ENCODE assay signal across 8 cellular contexts in genomic region chr10:74871595-74872382, GRCh38. TPM values are rescaled to one million over a fixed set of nuclear protein-coding genes. Genes with fewer than 3 reads are reported as not detected.
DNase-seq lines count a peak whose midpoint lies in the region; ATAC-seq, FAIRE-seq and TF ChIP-seq lines count a peak whose summit lies in the region.

No MANE protein-coding gene starts in this region.

- WGBS in K562 (ENCODE audit: insufficient coverage, low coverage, missing lambda C conversion rate) = 18% methylated on average over 5 of the region's 5 CpGs
- 84 to 91% (median 88%) methylated on average over 4 to 5 of the region's 5 CpGs for WGBS in heart left ventricle, 4 donors

- POLR2A ChIA-PET in K562 (lab: Yijun Ruan, JAX) = interaction anchor here (0.6 to 1.0 kb wide), 3 partner anchors 12 to 601 kb away, joined by 3 read pairs; no protein-coding TSS in a partner anchor

- no peaks in the 10 kb centered on the region for H3K4me1 ChIP-seq in K562 (replicated peaks in 1 of 2; ENCODE audit: control insufficient read depth in 2 of 2, insufficient read depth in 2 of 2, low read length in 2 of 2)
- H3K4me1 ChIP-seq in heart left ventricle = peaks cover 0 to 46% (median 13%) of the 10 kb centered on the region in 12 donors

- in situ Hi-C loops in K562 (cut with MboI) = no loop called here

- no peaks in the 10 kb centered on the region for H3K9me3 Mint-ChIP-seq in Calu3 (ENCODE audit: low read depth, unreplicated experiment)

- no peaks in the 10 kb centered on the region for H3K36me3 Mint-ChIP-seq in Calu3 (ENCODE audit: insufficient read depth, unreplicated experiment)

- no peak for TF ChIP-seq EP300 in K562 (IDR thresholded peaks at IDR 0.05; ENCODE audit: low read length)

- no peak overlapping the region for H3K9ac ChIP-seq in K562 (ENCODE audit: insufficient read depth in 1 of 2, low read depth in 2 of 2, low read length in 2 of 2)

- H3K9me1 ChIP-seq in K562 (ENCODE audit: control insufficient read depth, insufficient read depth, low read length) = no peaks in the 10 kb centered on the region

- CTCF ChIA-PET in Calu3 (lab: Charles Lee) = no interaction called here
- CTCF ChIA-PET in K562 (lab: Yijun Ruan, JAX; ENCODE audit: low intra/inter-chr PET ratio) = no interaction called here

- no peak overlapping the region for H2AFZ ChIP-seq in K562 (ENCODE audit: low read depth, low read length)

- no peak overlapping the region for H3K4me2 ChIP-seq in K562 (ENCODE audit: insufficient read depth, low read length)

- no TSS peak for BruUV-seq in Calu3 (replicated peaks; lab: Mats Ljungman, UMichigan)
- no TSS peak for BruUV-seq in K562 (replicated peaks; lab: Mats Ljungman, UMichigan)

- TF ChIP-seq POLR2A in K562 (conservative IDR thresholded peaks at IDR 0.05) (no peak), heart left ventricle (IDR thresholded peaks at IDR 0.05) (no peak)

- H3K27ac Mint-ChIP-seq in Calu3 (ENCODE audit: unreplicated experiment) = no peak overlapping the region

- H3K9me3 ChIP-seq in K562 (replicated peaks; ENCODE audit: control insufficient read depth, insufficient read depth, low read depth, low read length) (no peaks in the 10 kb centered on the region), heart left ventricle (no peaks in the 10 kb centered on the region)

- DNase-seq in Calu3 = peak; percentile 6
- no peak for DNase-seq in K562 (ENCODE audit: extremely low read depth in 1 of 4, low spot score in 3 of 4)
- DNase-seq in C1 segment of cervical spinal cord (lab: John Stamatoyannopoulos, UW) = no peak
- no peak for DNase-seq in activated effector memory CD4-positive, alpha-beta T cell treated with Interleukin-2 at 50 U/mL for 16 hours
- no peak for DNase-seq in heart left ventricle
- DNase-seq in SW 1271 (lab: John Stamatoyannopoulos, UW) = no peak

- TF ChIP-seq CTCF in Calu3 (IDR thresholded peaks at IDR 0.05; ENCODE audit: unreplicated experiment) (no peak), K562 (IDR thresholded peaks at IDR 0.05 in 2 of 3, conservative IDR thresholded peaks at IDR 0.05 in 1 of 3; ENCODE audit: insufficient read depth in 2 of 3, low read depth in 1 of 3, low read length in 3 of 3) (no peak), heart left ventricle (IDR thresholded peaks at IDR 0.05) (no peak)

- H3K4me3 Mint-ChIP-seq in Calu3 (ENCODE audit: low read depth, unreplicated experiment) = no peak overlapping the region

- no peaks in the 10 kb centered on the region for H3K79me2 ChIP-seq in K562 (ENCODE audit: control insufficient read depth, insufficient read depth, low read length)

- TF ChIP-seq RAD21 in K562 (CRISPR knock-in tag; conservative IDR thresholded peaks at IDR 0.05 in 1 of 2, IDR thresholded peaks at IDR 0.05 in 1 of 2) = no peak

- no peak for FAIRE-seq in K562 (lab: Jason Lieb, UNC)

- H3K27ac ChIP-seq in K562 (ENCODE audit: extremely low read depth, low read depth, low read length) (no peak overlapping the region), heart left ventricle (no peak overlapping the region)

- H4K20me1 ChIP-seq in K562 (replicated peaks; ENCODE audit: control insufficient read depth, insufficient read depth, low read length) = no peaks in the 10 kb centered on the region

- ATAC-seq in GM19395 (IDR thresholded peaks at IDR 0.05; ENCODE audit: unreplicated experiment) (peak; percentile 89), HG03139 (IDR thresholded peaks at IDR 0.05; ENCODE audit: unreplicated experiment) (peak; percentile 69), K562 (peak; percentile 61; the same call in 2 of the 3 replicates), heart left ventricle (no peak)

- no peaks in the 10 kb centered on the region for H3K27me3 Mint-ChIP-seq in Calu3 (ENCODE audit: unreplicated experiment)

- H3K4me3 ChIP-seq in K562 = no peak overlapping the region
- no peak overlapping the region for H3K4me3 ChIP-seq in heart left ventricle

- H3K4me1 Mint-ChIP-seq in Calu3 (ENCODE audit: low read depth, unreplicated experiment) = no peaks in the 10 kb centered on the region

- H3K36me3 ChIP-seq in K562 (ENCODE audit: control insufficient read depth, insufficient read depth, low read length) = no peaks in the 10 kb centered on the region
- no peaks in the 10 kb centered on the region for H3K36me3 ChIP-seq in heart left ventricle

- no peaks in the 10 kb centered on the region for H3K27me3 ChIP-seq in K562 (ENCODE audit: control insufficient read depth in 2 of 2, insufficient read depth in 2 of 2, low read length in 2 of 2)
- H3K27me3 ChIP-seq in heart left ventricle = no peaks in the 10 kb centered on the region

- intact Hi-C loops in Calu3 (cut with micrococcal nuclease; ENCODE audit: unreplicated experiment) (no loop called here), K562 (cut with micrococcal nuclease) (no loop called here), heart left ventricle (cut with DNase I) (no loop called here)

TF ChIP-seq in K562, 482 proteins besides CTCF, POLR2A, EP300 and RAD21:
- TF ChIP-seq BMI1 (IDR thresholded peaks at IDR 0.05; ENCODE audit: low read length) = no peak
- TF ChIP-seq NFE2L1 (tag; IDR thresholded peaks at IDR 0.05; ENCODE audit: borderline replicate concordance, low read depth) = no peak
- no peak for TF ChIP-seq ZNF212 (CRISPR knock-in tag; IDR thresholded peaks at IDR 0.05)
- no peak for TF ChIP-seq HMGN3 (IDR thresholded peaks at IDR 0.05; ENCODE audit: borderline replicate concordance, extremely low read depth, insufficient read length, low read depth, low read length)
- no peak for TF ChIP-seq RBM25 (IDR thresholded peaks at IDR 0.05; ENCODE audit: low read depth, low read length, severe bottlenecking)
- no peak for TF ChIP-seq CBFB (CRISPR knock-in tag; IDR thresholded peaks at IDR 0.05)
- no peak for TF ChIP-seq XRCC4 (IDR thresholded peaks at IDR 0.05; ENCODE audit: extremely low read depth, insufficient read depth, insufficient read length)
- no peak for TF ChIP-seq ZNF707 (CRISPR knock-in tag; conservative IDR thresholded peaks at IDR 0.05)
- TF ChIP-seq POLR3A (IDR thresholded peaks at IDR 0.05; ENCODE audit: borderline replicate concordance, extremely low read depth, insufficient read depth, insufficient read length) = no peak
- TF ChIP-seq ELF2 (CRISPR knock-in tag; IDR thresholded peaks at IDR 0.05) = no peak
- TF ChIP-seq, protein P1, sequence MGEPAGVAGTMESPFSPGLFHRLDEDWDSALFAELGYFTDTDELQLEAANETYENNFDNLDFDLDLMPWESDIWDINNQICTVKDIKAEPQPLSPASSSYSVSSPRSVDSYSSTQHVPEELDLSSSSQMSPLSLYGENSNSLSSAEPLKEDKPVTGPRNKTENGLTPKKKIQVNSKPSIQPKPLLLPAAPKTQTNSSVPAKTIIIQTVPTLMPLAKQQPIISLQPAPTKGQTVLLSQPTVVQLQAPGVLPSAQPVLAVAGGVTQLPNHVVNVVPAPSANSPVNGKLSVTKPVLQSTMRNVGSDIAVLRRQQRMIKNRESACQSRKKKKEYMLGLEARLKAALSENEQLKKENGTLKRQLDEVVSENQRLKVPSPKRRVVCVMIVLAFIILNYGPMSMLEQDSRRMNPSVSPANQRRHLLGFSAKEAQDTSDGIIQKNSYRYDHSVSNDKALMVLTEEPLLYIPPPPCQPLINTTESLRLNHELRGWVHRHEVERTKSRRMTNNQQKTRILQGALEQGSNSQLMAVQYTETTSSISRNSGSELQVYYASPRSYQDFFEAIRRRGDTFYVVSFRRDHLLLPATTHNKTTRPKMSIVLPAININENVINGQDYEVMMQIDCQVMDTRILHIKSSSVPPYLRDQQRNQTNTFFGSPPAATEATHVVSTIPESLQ (CRISPR knock-in tag; IDR thresholded peaks at IDR 0.05) = no peak
- no peak for TF ChIP-seq IRF1 (CRISPR knock-in tag; IDR thresholded peaks at IDR 0.05; ENCODE audit: borderline replicate concordance)

RNA-seq across cellular contexts. Expression of gene KAT6B, which starts 45.4 kb away (rescaled TPM):
- 28.2 and 28.6 TPM in 2 replicates for total RNA-seq in Calu3 (2022)
- 43.8 and 89.7 TPM in 2 replicates for total RNA-seq in K562 (2011; cell fraction: chromatin; rRNA removed; ENCODE audit: low replicate concordance)
- 22.2 and 24.9 TPM in 2 replicates for total RNA-seq in K562 (2011; cell fraction: nucleolus; rRNA removed)
- 40.7 and 66.0 TPM in 2 replicates for total RNA-seq in K562 (2011; cell fraction: nucleoplasm; rRNA removed)
- 6.8 and 8.0 TPM in 2 replicates for total RNA-seq in K562 (2014; rRNA removed)
- total RNA-seq in K562 (2014; rRNA removed; fragmentation: Illumina TruSeq; extraction: Trizol) = 8.2 and 9.3 TPM in 2 replicates
- 7.1 and 7.6 TPM in 2 replicates for total RNA-seq in K562 (2015; rRNA removed; fragmentation: Illumina TruSeq; extraction: Trizol)
- total RNA-seq in K562 (2021) = 9.0 and 10.2 TPM in 2 replicates
- polyA plus RNA-seq in K562 (2011; rRNA removed) = 2.6 and 2.7 TPM in 2 replicates
- 2.3 and 2.4 TPM in 2 replicates for polyA plus RNA-seq in K562 (2011; cell fraction: cytosol; rRNA removed)
- polyA plus RNA-seq in K562 (2011; cell fraction: nucleus; rRNA removed) = 6.2 and 7.4 TPM in 2 replicates
- 4.2 and 4.4 TPM in 2 replicates for polyA plus RNA-seq in K562 (2012)
- 7.7 and 9.2 TPM in 2 replicates for polyA plus RNA-seq in K562 (2014; fragmentation: Illumina TruSeq; extraction: Trizol)
- 1 to 10 TPM; 1.4 to 2.4 TPM for polyA plus RNA-seq in K562 (2014; fragmentation: Nextera tagmentation; extraction: Ambion mirVana)
- polyA plus RNA-seq in K562 (2014; rRNA removed) = 4.5 and 4.8 TPM in 2 replicates
- 13.2 and 17.8 TPM in 2 replicates for polyA minus RNA-seq in K562 (2011; rRNA and poly(A)+ RNA removed)
- 4.6 and 4.7 TPM in 2 replicates for polyA minus RNA-seq in K562 (2011; cell fraction: cytosol; rRNA and poly(A)+ RNA removed)
- 17.1 and 28.2 TPM in 2 replicates for polyA minus RNA-seq in K562 (2011; cell fraction: nucleus; rRNA and poly(A)+ RNA removed)
- total RNA-seq in heart left ventricle = 10 to 100 TPM; 36.8 to 61.3 (median 46.9) TPM
- polyA plus RNA-seq in heart left ventricle = 10 to 100 TPM; 10.4 to 11.4 TPM

Comparison
In these comparisons a context has a peak if more than half of its experiments do, and no peak if none do; other contexts are left out.
1. ATAC-seq: peak in GM19395 (single experiment), HG03139 (single experiment) and K562 (single experiment); none in heart left ventricle (0 of 4).